Comparison of ENCODE assay signal across 8 cellular contexts in the genomic region with DNA sequence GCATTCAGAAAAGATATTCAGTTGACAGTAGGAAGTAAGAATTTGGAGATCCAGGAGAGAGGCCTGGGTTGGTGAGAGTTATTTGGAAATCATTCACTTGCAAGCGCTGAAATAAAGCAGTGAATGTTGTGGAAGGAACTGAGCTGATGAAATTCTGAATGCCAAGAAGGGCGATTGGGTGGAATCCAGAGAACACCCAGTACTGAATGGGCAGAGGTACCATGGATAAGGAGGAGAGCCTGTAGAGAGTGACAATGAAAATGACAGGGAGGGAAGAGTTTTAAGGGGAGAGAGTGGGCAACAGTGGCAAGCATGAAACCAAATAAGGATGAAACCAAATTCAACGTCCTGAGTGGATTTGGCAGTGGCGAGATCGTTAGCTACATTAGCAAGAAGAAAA. TPM values are rescaled to one million over a fixed set of nuclear protein-coding genes. Genes with fewer than 3 reads are reported as not detected.
"Had no signal": no experiment of that assay in that cellular context is flagged by ENCODE, and none has a peak within 500 bp of the region (broad histone marks: within the 10 kb centered on the region; RNA-seq: fewer than 3 reads in every experiment).

No MANE protein-coding gene starts in this region.

- ATAC-seq: HepG2, K562 had no signal

- H3K4me3 ChIP-seq: K562 had no signal

- H3K27ac ChIP-seq: HL-60 had no signal

- DNase-seq: IMR-90 had no signal

- FAIRE-seq: HepG2, HTR-8/SVneo, K562 had no signal

RNA-seq across cellular contexts. Expression of gene STOX2, which starts 6.7 kb away (rescaled TPM):
- total RNA-seq: HT-29, HT1080, K562 had no signal
- polyA plus RNA-seq: IgD-negative memory B cell, K562 had no signal
